Comparison of ENCODE assay signal across 19 cellular contexts in genomic region chr1:34978926-34979325, GRCh38.
"Had no signal": no experiment of that assay in that cellular context is flagged by ENCODE, and none has a peak within 500 bp of the region (broad histone marks: within the 10 kb centered on the region; RNA-seq: fewer than 3 reads in every experiment).

No MANE protein-coding gene starts in this region.

- H3K4me3 ChIP-seq: breast epithelium, coronary artery, left ventricle myocardium inferior, neural progenitor cell, ovary, thyroid gland had no signal

- H3K27me3 Mint-ChIP-seq: activated CD8-positive, alpha-beta memory T cell treated with anti-CD3 and anti-CD28 coated beads, Interleukin-2, amount 10 ng/mL, durations not matched to agents 7 days and 5 days; activated naive CD4-positive, alpha-beta T cell treated with anti-CD3 and anti-CD28 coated beads, Interleukin-2, amount 10 ng/mL, durations not matched to agents 7 days and 5 days; stimulated activated naive B cell treated with anti-CD40 and anti-IgM and Interleukin-4, amounts not matched to agents 10 μg/mL and 1 μg/mL and 100 μg/mL, for 72 hours had no signal

- H3K27ac ChIP-seq: breast epithelium, coronary artery, left ventricle myocardium inferior, neural progenitor cell, ovary, thyroid gland had no signal

- FAIRE-seq: astrocyte, endometrium, frontal cortex had no signal

- H3K4me3 Mint-ChIP-seq: activated CD8-positive, alpha-beta memory T cell treated with anti-CD3 and anti-CD28 coated beads, Interleukin-2, amount 10 ng/mL, durations not matched to agents 7 days and 5 days; activated naive CD4-positive, alpha-beta T cell treated with anti-CD3 and anti-CD28 coated beads, Interleukin-2, amount 10 ng/mL, durations not matched to agents 7 days and 5 days; neural progenitor cell; stimulated activated naive B cell treated with anti-CD40 and anti-IgM and Interleukin-4, amounts not matched to agents 10 μg/mL and 1 μg/mL and 100 μg/mL, for 72 hours had no signal

- H3K4me2 ChIP-seq: neural progenitor cell had no signal

- H3K9me3 Mint-ChIP-seq: activated naive CD4-positive, alpha-beta T cell treated with anti-CD3 and anti-CD28 coated beads, Interleukin-2, amount 10 ng/mL, durations not matched to agents 7 days and 5 days; neural progenitor cell had no signal

- H3K36me3 ChIP-seq: breast epithelium, neural progenitor cell, ovary, thyroid gland had no signal

- H3K9me3 ChIP-seq: breast epithelium, left ventricle myocardium inferior, ovary, thyroid gland had no signal

- DNase-seq: activated CD4-positive, alpha-beta T cell treated with anti-CD3 and anti-CD28 coated beads, Interleukin-2, amount 50 U/mL, for 48 hours; activated CD8-positive, alpha-beta memory T cell treated with anti-CD3 and anti-CD28 coated beads, Interleukin-2, amount 10 ng/mL, durations not matched to agents 7 days and 5 days; activated naive CD4-positive, alpha-beta T cell treated with anti-CD3 and anti-CD28 coated beads, Interleukin-2, amount 10 ng/mL, durations not matched to agents 7 days and 5 days; erythroblast; left ventricle myocardium inferior; mammary epithelial cell; midbrain; ovary; stimulated activated CD4-positive, alpha-beta T cell treated with anti-CD3 and anti-CD28 coated beads, Interleukin-4, amount 100 ng/mL, for 24 hours; stimulated activated naive B cell treated with anti-CD40 and anti-IgM and Interleukin-4, amounts not matched to agents 10 μg/mL and 1 μg/mL and 100 μg/mL, for 72 hours; thyroid gland had no signal

- H3K27me3 ChIP-seq: breast epithelium, neural progenitor cell, ovary, thyroid gland had no signal

- H3K27ac Mint-ChIP-seq: activated CD8-positive, alpha-beta memory T cell treated with anti-CD3 and anti-CD28 coated beads, Interleukin-2, amount 10 ng/mL, durations not matched to agents 7 days and 5 days; activated naive CD4-positive, alpha-beta T cell treated with anti-CD3 and anti-CD28 coated beads, Interleukin-2, amount 10 ng/mL, durations not matched to agents 7 days and 5 days; neural progenitor cell; stimulated activated naive B cell treated with anti-CD40 and anti-IgM and Interleukin-4, amounts not matched to agents 10 μg/mL and 1 μg/mL and 100 μg/mL, for 72 hours had no signal

- H3K9ac ChIP-seq: neural progenitor cell had no signal

- ATAC-seq: activated CD4-positive, CD25-positive, alpha-beta regulatory T cell treated with anti-CD3 and anti-CD28 coated beads, Interleukin-2, amount 50 U/mL, for 24 hours; activated CD8-positive, alpha-beta memory T cell treated with anti-CD3 and anti-CD28 coated beads, Interleukin-2, amount 10 ng/mL, durations not matched to agents 7 days and 5 days; sciatic nerve; stimulated activated naive B cell treated with anti-CD40 and anti-IgM and Interleukin-4, amounts not matched to agents 10 μg/mL and 1 μg/mL and 100 μg/mL, for 72 hours had no signal

- H2AFZ ChIP-seq: neural progenitor cell had no signal
